In genomic region chr10:11406746-11407145, GRCh38 we compare ENCODE assay signal across 16 cellular contexts.
DNase-seq lines count a peak whose midpoint lies in the region; ATAC-seq and TF ChIP-seq lines count a peak whose summit lies in the region.
"Had no signal": no experiment of that assay in that cellular context is flagged by ENCODE, and none has a peak within 500 bp of the region (broad histone marks: within the 10 kb centered on the region; RNA-seq: fewer than 3 reads in every experiment).

No MANE protein-coding gene starts in this region.

- DNase-seq in cardiac septum (ENCODE audit: low spot score): peak; percentile 60
- DNase-seq in right atrium auricular region (ENCODE audit: low spot score): no peak
- DNase-seq in CD8-positive, alpha-beta memory T cell: no peak
- no peak for DNase-seq in effector memory CD8-positive, alpha-beta T cell
- no peak for DNase-seq in naive thymus-derived CD8-positive, alpha-beta T cell
- DNase-seq in esophagus squamous epithelium (lab: John Stamatoyannopoulos, UW): no peak
- DNase-seq in upper lobe of right lung: no peak
- DNase-seq in NCI-H446 treated with DMSO at 0.1 percent for 48 hours (lab: John Stamatoyannopoulos, UW): no peak
- DNase-seq: BE2C, DMS79, HCEC 1CT, HFFc6, IMR-90 had no signal

- no peaks in the 10 kb centered on the region for H3K27me3 ChIP-seq in right atrium auricular region
- H3K27me3 ChIP-seq in CD8-positive, alpha-beta memory T cell (ENCODE audit: insufficient read depth, low read length, poor library complexity, severe bottlenecking): no peaks in the 10 kb centered on the region
- H3K27me3 ChIP-seq in esophagus squamous epithelium: no peaks in the 10 kb centered on the region
- no peaks in the 10 kb centered on the region for H3K27me3 ChIP-seq in upper lobe of right lung
- H3K27me3 ChIP-seq: BE2C had no signal

- ATAC-seq in effector memory CD8-positive, alpha-beta T cell (replicated peaks): no peak
- no peak for ATAC-seq in naive thymus-derived CD8-positive, alpha-beta T cell
- no peak for ATAC-seq in upper lobe of right lung
- ATAC-seq: GM12878 had no signal

- H3K4me3 ChIP-seq in right atrium auricular region (no peak overlapping the region), esophagus squamous epithelium (no peak overlapping the region), upper lobe of right lung (no peak overlapping the region)
- no peak overlapping the region for H3K4me3 ChIP-seq in CD8-positive, alpha-beta memory T cell (ENCODE audit: low read length)
- H3K4me3 ChIP-seq: GM12878 had no signal

- intact Hi-C loops in cardiac septum (cut with DNase I) (no loop called here), esophagus squamous epithelium (cut with DNase I) (no loop called here), upper lobe of right lung (cut with DNase I) (no loop called here)

- H3K27ac ChIP-seq in right atrium auricular region: no peak overlapping the region
- no peak overlapping the region for H3K27ac ChIP-seq in CD8-positive, alpha-beta memory T cell (ENCODE audit: low read depth, low read length)
- no peak overlapping the region for H3K27ac ChIP-seq in esophagus squamous epithelium
- no peak overlapping the region for H3K27ac ChIP-seq in upper lobe of right lung
- H3K27ac ChIP-seq: HL-60 had no signal

- H3K4me1 ChIP-seq in right atrium auricular region (no peaks in the 10 kb centered on the region), esophagus squamous epithelium (peaks cover 0 to 2% (median 0%) of the 10 kb centered on the region in 3 donors), upper lobe of right lung (no peaks in the 10 kb centered on the region)
- H3K4me1 ChIP-seq in CD8-positive, alpha-beta memory T cell (ENCODE audit: insufficient read depth, low read length): peaks cover 54% of the 10 kb centered on the region
- H3K4me1 ChIP-seq: BE2C had no signal

- peak overlapping the region in 3 of 7 donors; percentile 3 to 21 (median 19) for H3K4me3 Mint-ChIP-seq in CD8-positive, alpha-beta memory T cell
- H3K4me3 Mint-ChIP-seq in effector memory CD8-positive, alpha-beta T cell: peak overlapping the region in 1 of 2 donors; percentile 5
- peak overlapping the region in 2 of 10 donors; percentile 10 to 13 for H3K4me3 Mint-ChIP-seq in naive thymus-derived CD8-positive, alpha-beta T cell
- H3K4me3 Mint-ChIP-seq: CD14-positive monocyte, HFFc6 had no signal

- H3K9me3 ChIP-seq in right atrium auricular region (peaks cover 0 to 9% of the 10 kb centered on the region in 2 donors), esophagus squamous epithelium (no peaks in the 10 kb centered on the region), upper lobe of right lung (no peaks in the 10 kb centered on the region)
- no peaks in the 10 kb centered on the region for H3K9me3 ChIP-seq in CD8-positive, alpha-beta memory T cell (ENCODE audit: low read length)
- H3K9me3 ChIP-seq: BE2C had no signal

- H3K9me3 Mint-ChIP-seq in CD8-positive, alpha-beta memory T cell: peaks cover 0 to 5% (median 2%) of the 10 kb centered on the region in 5 donors
- H3K9me3 Mint-ChIP-seq in effector memory CD8-positive, alpha-beta T cell: peaks cover 2 to 8% of the 10 kb centered on the region in 2 donors
- H3K9me3 Mint-ChIP-seq in naive thymus-derived CD8-positive, alpha-beta T cell: peaks cover 0 to 16% (median 7%) of the 10 kb centered on the region in 9 donors

- CTCF ChIA-PET in CD8-positive, alpha-beta memory T cell (lab: Charles Lee): interaction anchor here (1.8 kb wide), 1 partner anchor 11 kb away, joined by 4 read pairs; no protein-coding TSS in a partner anchor

- H3K27me3 Mint-ChIP-seq in CD8-positive, alpha-beta memory T cell: peaks cover 0 to 2% of the 10 kb centered on the region in 2 donors
- no peaks in the 10 kb centered on the region for H3K27me3 Mint-ChIP-seq in effector memory CD8-positive, alpha-beta T cell
- H3K27me3 Mint-ChIP-seq in naive thymus-derived CD8-positive, alpha-beta T cell: no peaks in the 10 kb centered on the region

- 67 to 73% methylated on average over 5 of the region's 5 CpGs for WGBS in esophagus squamous epithelium, 2 donors

- no peak for TF ChIP-seq POLR2A in esophagus squamous epithelium (IDR thresholded peaks at IDR 0.05)

- no peaks in the 10 kb centered on the region for H3K36me3 ChIP-seq in right atrium auricular region
- no peaks in the 10 kb centered on the region for H3K36me3 ChIP-seq in CD8-positive, alpha-beta memory T cell (ENCODE audit: insufficient read depth, low read length)
- no peaks in the 10 kb centered on the region for H3K36me3 ChIP-seq in esophagus squamous epithelium
- H3K36me3 ChIP-seq in upper lobe of right lung: no peaks in the 10 kb centered on the region
- H3K36me3 ChIP-seq: BE2C had no signal

- H3K36me3 Mint-ChIP-seq in CD8-positive, alpha-beta memory T cell: peaks cover 0 to 8% (median 0%) of the 10 kb centered on the region in 3 donors
- H3K36me3 Mint-ChIP-seq in effector memory CD8-positive, alpha-beta T cell (ENCODE audit: insufficient read depth): peaks cover 11% of the 10 kb centered on the region
- H3K36me3 Mint-ChIP-seq in naive thymus-derived CD8-positive, alpha-beta T cell: peaks cover 0 to 15% (median 0%) of the 10 kb centered on the region in 3 donors
- H3K36me3 Mint-ChIP-seq: CD14-positive monocyte had no signal

- TF ChIP-seq CTCF in right atrium auricular region (IDR thresholded peaks at IDR 0.05) (no peak), esophagus squamous epithelium (IDR thresholded peaks at IDR 0.05) (no peak), upper lobe of right lung (IDR thresholded peaks at IDR 0.05) (no peak)

- H3K27ac Mint-ChIP-seq in CD8-positive, alpha-beta memory T cell: peak overlapping the region in 5 of 8 donors; percentile 62 to 86 (median 78)
- peak overlapping the region; percentile 87 to 88 for H3K27ac Mint-ChIP-seq in effector memory CD8-positive, alpha-beta T cell
- peak overlapping the region in 6 of 10 donors; percentile 9 to 81 (median 50) for H3K27ac Mint-ChIP-seq in naive thymus-derived CD8-positive, alpha-beta T cell
- H3K27ac Mint-ChIP-seq: CD14-positive monocyte, HFFc6 had no signal

- peaks cover 53 to 61% (median 61%) of the 10 kb centered on the region in 3 donors for H3K4me1 Mint-ChIP-seq in CD8-positive, alpha-beta memory T cell
- H3K4me1 Mint-ChIP-seq in effector memory CD8-positive, alpha-beta T cell (ENCODE audit: low read depth in 2 of 2): peaks cover 35 to 43% of the 10 kb centered on the region in 2 donors
- peaks cover 16 to 61% (median 56%) of the 10 kb centered on the region in 4 donors for H3K4me1 Mint-ChIP-seq in naive thymus-derived CD8-positive, alpha-beta T cell

- POLR2A ChIA-PET in CD8-positive, alpha-beta memory T cell (lab: Charles Lee): no interaction called here
- POLR2A ChIA-PET in naive thymus-derived CD8-positive, alpha-beta T cell (lab: Charles Lee): no interaction called here
